In genomic region chr11:13278620-13279486, GRCh38 we compare ENCODE assay signal across 8 cellular contexts. TPM values are rescaled to one million over a fixed set of nuclear protein-coding genes. Genes with fewer than 3 reads are reported as not detected.
DNase-seq lines count a peak whose midpoint lies in the region; ATAC-seq, FAIRE-seq and TF ChIP-seq lines count a peak whose summit lies in the region.

No MANE protein-coding gene starts in this region.

- peak overlapping the region; percentile 85 for H3K9ac ChIP-seq in skeletal muscle satellite cell (ENCODE audit: low read depth, low read length)

- ATAC-seq in GM19023 (IDR thresholded peaks at IDR 0.05; ENCODE audit: unreplicated experiment) (no peak), GM19328 (IDR thresholded peaks at IDR 0.05; ENCODE audit: unreplicated experiment) (no peak)

- no peak for TF ChIP-seq CTCF in AG04450 (IDR thresholded peaks at IDR 0.05; ENCODE audit: low read depth, low read length)

- peaks cover 32% of the 10 kb centered on the region for H3K4me1 ChIP-seq in skeletal muscle satellite cell (ENCODE audit: control insufficient read depth, insufficient read depth, low read length)

- peak overlapping the region; percentile 83 for H3K4me3 ChIP-seq in AG04450 (ENCODE audit: low read depth, low read length)
- H3K4me3 ChIP-seq in skeletal muscle satellite cell (ENCODE audit: low read length): peak overlapping the region; percentile 92

- peaks cover 24% of the 10 kb centered on the region for H3K27me3 Mint-ChIP-seq in activated CD4-positive, alpha-beta memory T cell treated with anti-CD3 and anti-CD28 coated beads, Interleukin-2, amount 10 ng/mL, durations not matched to agents 7 days and 5 days

- CTCF ChIA-PET in AG04450 (lab: Charles Lee): interaction anchor here (2.1 to 2.5 kb wide), 2 partner anchors 57 to 315 kb away, joined by 6 to 24 read pairs; no protein-coding TSS in a partner anchor
- CTCF ChIA-PET in activated CD4-positive, alpha-beta memory T cell treated with anti-CD3 and anti-CD28 coated beads, Interleukin-2, amount 10 ng/mL, durations not matched to agents 7 days and 5 days (lab: Charles Lee): interaction anchor here (0.7 to 2.9 kb wide), 5 partner anchors 56 to 71 kb away, joined by 3 to 26 read pairs (median 3); no protein-coding TSS in a partner anchor

- DNase-seq in AG04450 (ENCODE audit: low read depth, low spot score) (no peak), GM18507 (ENCODE audit: extremely low spot score, insufficient read length, low read depth) (peak; percentile 4), hepatic stellate cell (ENCODE audit: low spot score) (peak; percentile 17), hippocampal formation (lab: John Stamatoyannopoulos, UW) (no peak)
- peak; percentile 25 for DNase-seq in activated CD4-positive, alpha-beta memory T cell treated with anti-CD3 and anti-CD28 coated beads, Interleukin-2, amount 10 ng/mL, durations not matched to agents 7 days and 5 days

- H3K4me1 Mint-ChIP-seq in activated CD4-positive, alpha-beta memory T cell treated with anti-CD3 and anti-CD28 coated beads, Interleukin-2, amount 10 ng/mL, durations not matched to agents 7 days and 5 days: peaks cover 65% of the 10 kb centered on the region

- H3K9me3 Mint-ChIP-seq in activated CD4-positive, alpha-beta memory T cell treated with anti-CD3 and anti-CD28 coated beads, Interleukin-2, amount 10 ng/mL, durations not matched to agents 7 days and 5 days: no peaks in the 10 kb centered on the region

- H3K9me3 ChIP-seq in AG04450 (ENCODE audit: control insufficient read depth, insufficient read depth, low read length) (no peaks in the 10 kb centered on the region; the same call in 1 of the 2 replicates), skeletal muscle satellite cell (replicated peaks; ENCODE audit: low read length) (no peaks in the 10 kb centered on the region)

- peaks cover 23% of the 10 kb centered on the region for H3K36me3 Mint-ChIP-seq in activated CD4-positive, alpha-beta memory T cell treated with anti-CD3 and anti-CD28 coated beads, Interleukin-2, amount 10 ng/mL, durations not matched to agents 7 days and 5 days (ENCODE audit: low read depth)

- peak overlapping the region; percentile 80 for H3K4me3 Mint-ChIP-seq in activated CD4-positive, alpha-beta memory T cell treated with anti-CD3 and anti-CD28 coated beads, Interleukin-2, amount 10 ng/mL, durations not matched to agents 7 days and 5 days

- no peaks in the 10 kb centered on the region for H3K36me3 ChIP-seq in skeletal muscle satellite cell (ENCODE audit: insufficient read depth, low read length)

- POLR2A ChIA-PET in AG04450 (lab: Yijun Ruan, JAX): interaction anchor here (1.1 kb wide), 1 partner anchor 63 kb away, joined by 4 read pairs; no protein-coding TSS in a partner anchor
- POLR2A ChIA-PET in activated CD4-positive, alpha-beta memory T cell treated with anti-CD3 and anti-CD28 coated beads, Interleukin-2, amount 10 ng/mL, durations not matched to agents 7 days and 5 days (lab: Charles Lee): interaction anchor here (0.7 to 3.7 kb wide), 16 partner anchors 8 to 1613 kb away, joined by 3 to 29 read pairs (median 4); partner anchors contain the start of gene BTBD10

- peak overlapping the region; percentile 66 for H3K27ac Mint-ChIP-seq in activated CD4-positive, alpha-beta memory T cell treated with anti-CD3 and anti-CD28 coated beads, Interleukin-2, amount 10 ng/mL, durations not matched to agents 7 days and 5 days

- H3K27me3 ChIP-seq in AG04450 (ENCODE audit: control insufficient read depth, insufficient read depth, low read length) (peaks cover 7% of the 10 kb centered on the region), skeletal muscle satellite cell (ENCODE audit: control insufficient read depth, insufficient read depth, low read length) (peaks cover 4% of the 10 kb centered on the region)

- FAIRE-seq in GM18507 (lab: Jason Lieb, UNC): no peak

- peak overlapping the region; percentile 95 for H3K4me2 ChIP-seq in skeletal muscle satellite cell (ENCODE audit: low read length)

- H3K27ac ChIP-seq in AG04450 (ENCODE audit: low read depth, low read length): no peak overlapping the region

RNA-seq across cellular contexts. Expression of gene BMAL1, which starts 1.3 kb away (rescaled TPM):
- 10.9 and 12.5 TPM in 2 replicates for polyA plus RNA-seq in AG04450 (2011; rRNA removed)
- polyA minus RNA-seq in AG04450 (2011; rRNA and poly(A)+ RNA removed): 17.6 and 20.2 TPM in 2 replicates
- total RNA-seq in activated CD4-positive, alpha-beta memory T cell treated with anti-CD3 and anti-CD28 coated beads, Interleukin-2, amount 10 ng/mL, durations not matched to agents 7 days and 5 days: 10 to 100 TPM; 36.0 to 41.0 TPM
- 12.5 and 12.9 TPM in 2 replicates for total RNA-seq in skeletal muscle satellite cell (2012; rRNA removed)

Comparison
In these comparisons a context has a peak if more than half of its experiments do, and no peak if none do; other contexts are left out.
1. DNase-seq: peak in GM18507 (single experiment), activated CD4-positive, alpha-beta memory T cell treated with anti-CD3 and anti-CD28 coated beads, Interleukin-2, amount 10 ng/mL, durations not matched to agents 7 days and 5 days (single experiment) and hepatic stellate cell (single experiment); none in AG04450 (single experiment) and hippocampal formation (0 of 2).